In the genomic region with DNA sequence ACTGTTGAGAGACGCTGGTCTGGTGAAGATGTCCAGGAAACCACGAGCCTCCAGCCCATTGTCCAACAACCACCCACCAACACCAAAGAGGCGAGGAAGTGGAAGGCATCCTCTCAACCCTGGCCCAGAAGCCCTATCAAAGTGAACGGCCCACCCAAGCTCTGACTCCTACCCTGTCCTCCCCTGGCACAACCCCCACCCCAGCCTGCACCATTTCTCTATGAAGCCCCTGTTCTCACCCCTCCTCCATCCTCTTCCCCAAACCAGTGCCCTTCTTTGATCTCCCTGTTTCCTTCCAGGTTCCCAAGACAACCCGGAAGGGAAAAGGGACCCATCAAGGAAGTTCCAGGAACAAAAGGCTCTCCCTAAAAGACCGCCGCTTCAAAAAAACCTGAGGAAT, we compare ENCODE assay signal across 4 cellular contexts. TPM values are rescaled to one million over a fixed set of nuclear protein-coding genes. Genes with fewer than 3 reads are reported as not detected.
"Had no signal": no experiment of that assay in that cellular context is flagged by ENCODE, and none has a peak within 500 bp of the region (broad histone marks: within the 10 kb centered on the region; RNA-seq: fewer than 3 reads in every experiment).

No MANE protein-coding gene starts in this region.

RNA-seq across cellular contexts. Expression of a gene that starts 0.5 kb away (rescaled TPM):
- total RNA-seq: HepG2, HT-29, IMR-90 had no signal
- polyA plus RNA-seq: HepG2, IgD-negative memory B cell, IMR-90 had no signal

RNA-seq across cellular contexts. Expression of a gene that starts 5.9 kb away (rescaled TPM):
- total RNA-seq: IMR-90 had no signal
- polyA plus RNA-seq: IgD-negative memory B cell, IMR-90 had no signal

RNA-seq across cellular contexts. Expression of a gene that starts 9.9 kb away (rescaled TPM):
- total RNA-seq: IMR-90 had no signal
- polyA plus RNA-seq: IgD-negative memory B cell, IMR-90 had no signal

RNA-seq across cellular contexts. Expression of a gene that starts 26.0 kb away (rescaled TPM):
- total RNA-seq: HepG2, IMR-90 had no signal
- polyA plus RNA-seq: HepG2, IgD-negative memory B cell, IMR-90 had no signal

RNA-seq across cellular contexts. Expression of a gene that starts 26.0 kb away (rescaled TPM):
- total RNA-seq: HepG2, IMR-90 had no signal
- polyA plus RNA-seq: HepG2, IgD-negative memory B cell, IMR-90 had no signal
